24 cellular contexts compared by ENCODE assay signal in genomic region chr1:232560940-232561339, GRCh38.
DNase-seq lines count a peak whose midpoint lies in the region; ATAC-seq, FAIRE-seq and TF ChIP-seq lines count a peak whose summit lies in the region.
"Had no signal": no experiment of that assay in that cellular context is flagged by ENCODE, and none has a peak within 500 bp of the region (broad histone marks: within the 10 kb centered on the region; RNA-seq: fewer than 3 reads in every experiment).

No MANE protein-coding gene starts in this region.

- H3K4me2 ChIP-seq in A549: no peak overlapping the region

- TF ChIP-seq CTCF in A549 (IDR thresholded peaks at IDR 0.05) (no peak), endothelial cell (IDR thresholded peaks at IDR 0.05; ENCODE audit: unreplicated experiment) (no peak), mesothelial cell of epicardium (IDR thresholded peaks at IDR 0.05; ENCODE audit: unreplicated experiment) (no peak), HFFc6 (IDR thresholded peaks at IDR 0.05) (no peak), testis (IDR thresholded peaks at IDR 0.05) (no peak)

- H3K36me3 Mint-ChIP-seq in endothelial cell (ENCODE audit: low read depth, unreplicated experiment) (peaks cover 21% of the 10 kb centered on the region), mesothelial cell of epicardium (no peaks in the 10 kb centered on the region), HFFc6 (ENCODE audit: low read depth) (no peaks in the 10 kb centered on the region)
- H3K36me3 Mint-ChIP-seq: CD4-positive, alpha-beta memory T cell had no signal

- POLR2A ChIA-PET in A549 (lab: Yijun Ruan, JAX): no interaction called here

- peak overlapping the region; percentile 97 for H3K27ac Mint-ChIP-seq in endothelial cell (ENCODE audit: unreplicated experiment)
- peak overlapping the region; percentile 70 for H3K27ac Mint-ChIP-seq in mesothelial cell of epicardium
- no peak overlapping the region for H3K27ac Mint-ChIP-seq in HFFc6
- H3K27ac Mint-ChIP-seq: CD4-positive, alpha-beta memory T cell had no signal

- TF ChIP-seq POLR2A in A549 (IDR thresholded peaks at IDR 0.05; ENCODE audit: low read length) (no peak), testis (IDR thresholded peaks at IDR 0.05) (no peak)

- H3K4me1 ChIP-seq in A549: peaks cover 18% of the 10 kb centered on the region
- H3K4me1 ChIP-seq in HUES48 (ENCODE audit: control insufficient read depth, insufficient read depth, low read length): peaks cover 37% of the 10 kb centered on the region
- H3K4me1 ChIP-seq in testis: peaks cover 4% of the 10 kb centered on the region

- peak; percentile 18 for FAIRE-seq in A549 (lab: Jason Lieb, UNC)
- FAIRE-seq: A204.1, GM12878, GM19239, H54 had no signal

- H3K27ac ChIP-seq in A549 (no peak overlapping the region), HUES48 (ENCODE audit: low read depth, low read length) (peak overlapping the region; percentile 31), testis (no peak overlapping the region)
- H3K27ac ChIP-seq: 22Rv1 had no signal

- no peaks in the 10 kb centered on the region; the same call in 1 of the 2 replicates for H3K27me3 ChIP-seq in HUES48 (ENCODE audit: control insufficient read depth, insufficient read depth, low read length)
- H3K27me3 ChIP-seq in testis: no peaks in the 10 kb centered on the region

- H3K9me3 Mint-ChIP-seq in endothelial cell (ENCODE audit: unreplicated experiment) (no peaks in the 10 kb centered on the region), mesothelial cell of epicardium (no peaks in the 10 kb centered on the region), HFFc6 (peaks cover 39% of the 10 kb centered on the region)
- H3K9me3 Mint-ChIP-seq: CD4-positive, alpha-beta memory T cell had no signal

- H3K9me3 ChIP-seq in A549 (no peaks in the 10 kb centered on the region), HUES48 (ENCODE audit: control insufficient read depth, insufficient read depth, low read length) (no peaks in the 10 kb centered on the region), testis (no peaks in the 10 kb centered on the region)
- H3K9me3 ChIP-seq: HAP-1 had no signal

- DNase-seq in A549 (ENCODE audit: low read depth in 1 of 2, low spot score in 1 of 2) (no peak), endothelial cell (ENCODE audit: low spot score) (no peak), mesothelial cell of epicardium (ENCODE audit: low spot score in 2 of 2, unreplicated experiment in 2 of 2) (no peak), NK-92 (lab: John Stamatoyannopoulos, UW; ENCODE audit: unreplicated experiment) (no peak), HFFc6 (no peak), testis (no peak)
- DNase-seq: ACHN; C1 segment of cervical spinal cord; Calu3; CD4-positive, alpha-beta memory T cell; COR-L47; DMS153; DMS79; EL; GDM1; GOT3 had no signal

- H3K36me3 ChIP-seq in HUES48 (ENCODE audit: control insufficient read depth, insufficient read depth, low read length): no peaks in the 10 kb centered on the region
- H3K36me3 ChIP-seq in testis (ENCODE audit: low read depth, missing control alignments): no peaks in the 10 kb centered on the region
- H3K36me3 ChIP-seq: HAP-1 had no signal

- intact Hi-C loops in testis (cut with DNase I; ENCODE audit: low total_unique reads): no loop called here

- H3K4me3 ChIP-seq in A549 (no peak overlapping the region), HUES48 (ENCODE audit: low read depth, low read length) (no peak overlapping the region), testis (no peak overlapping the region)
- H3K4me3 ChIP-seq: GM12878, HAP-1 had no signal

- peaks cover 4% of the 10 kb centered on the region for H3K27me3 Mint-ChIP-seq in endothelial cell (ENCODE audit: unreplicated experiment)
- H3K27me3 Mint-ChIP-seq in mesothelial cell of epicardium (ENCODE audit: low read depth): no peaks in the 10 kb centered on the region
- no peaks in the 10 kb centered on the region for H3K27me3 Mint-ChIP-seq in HFFc6 (ENCODE audit: insufficient read depth)

- no peak for TF ChIP-seq RAD21 in A549 (conservative IDR thresholded peaks at IDR 0.05 in 1 of 2, IDR thresholded peaks at IDR 0.05 in 1 of 2)

- ATAC-seq in A549: no peak
- no peak for ATAC-seq in GM21619 (IDR thresholded peaks at IDR 0.05; ENCODE audit: unreplicated experiment)
- ATAC-seq: GM12878 had no signal

- CTCF ChIA-PET in A549 (lab: Yijun Ruan, JAX): interaction anchor here (1.1 kb wide), 1 partner anchor 53 kb away, joined by 3 read pairs; no protein-coding TSS in a partner anchor

- H3K4me3 Mint-ChIP-seq in endothelial cell (ENCODE audit: unreplicated experiment) (peak overlapping the region; percentile 29), mesothelial cell of epicardium (no peak overlapping the region), HFFc6 (no peak overlapping the region)
- H3K4me3 Mint-ChIP-seq: CD4-positive, alpha-beta memory T cell had no signal

- peaks cover 93% of the 10 kb centered on the region for H3K4me1 Mint-ChIP-seq in endothelial cell (ENCODE audit: unreplicated experiment)
- peaks cover 77% of the 10 kb centered on the region for H3K4me1 Mint-ChIP-seq in mesothelial cell of epicardium
- H3K4me1 Mint-ChIP-seq in HFFc6 (ENCODE audit: low read depth): no peaks in the 10 kb centered on the region

- WGBS in A549 (ENCODE audit: missing lambda C conversion rate): 83% methylated on average over 5 of the region's 5 CpGs
- 74 to 77% methylated on average over 5 of the region's 5 CpGs for WGBS in testis, 2 donors

- H3K9ac ChIP-seq in HUES48 (ENCODE audit: low read depth, low read length): no peak overlapping the region

- TF ChIP-seq EP300 in A549 (IDR thresholded peaks at IDR 0.05): no peak

TF ChIP-seq in A549, 52 proteins besides CTCF, POLR2A, EP300 and RAD21:
- TF ChIP-seq NR3C1 (IDR thresholded peaks at IDR 0.05) (no peak), SREBF2 (IDR thresholded peaks at IDR 0.05) (no peak), CBX8 (IDR thresholded peaks at IDR 0.05) (no peak), EHF (CRISPR knock-in tag; IDR thresholded peaks at IDR 0.05) (no peak), HOXB13 (CRISPR knock-in tag; IDR thresholded peaks at IDR 0.05; ENCODE audit: low read depth) (no peak), KDM1A (IDR thresholded peaks at IDR 0.05; ENCODE audit: low read depth) (no peak), USF2 (IDR thresholded peaks at IDR 0.05) (no peak), FOSB (CRISPR knock-in tag; IDR thresholded peaks at IDR 0.05) (no peak), MAX (IDR thresholded peaks at IDR 0.05) (no peak), ELK1 (IDR thresholded peaks at IDR 0.05; ENCODE audit: low read depth, low read length) (no peak), HMGXB4 (CRISPR knock-in tag; IDR thresholded peaks at IDR 0.05; ENCODE audit: borderline replicate concordance) (no peak), KDM5A (IDR thresholded peaks at IDR 0.05) (no peak), ZFP36 (IDR thresholded peaks at IDR 0.05; ENCODE audit: borderline replicate concordance, partially characterized antibody) (no peak), GATA3 (IDR thresholded peaks at IDR 0.05; ENCODE audit: borderline replicate concordance) (no peak), TFCP2L1 (CRISPR knock-in tag; IDR thresholded peaks at IDR 0.05) (no peak), HOXB5 (CRISPR knock-in tag; IDR thresholded peaks at IDR 0.05) (no peak), FOSL2 (IDR thresholded peaks at IDR 0.05) (no peak), FOSL2 (CRISPR knock-in tag; IDR thresholded peaks at IDR 0.05) (no peak)
